8 cellular contexts compared by ENCODE assay signal in genomic region chr3:194404365-194405140, GRCh38. TPM values are rescaled to one million over a fixed set of nuclear protein-coding genes. Genes with fewer than 3 reads are reported as not detected.
DNase-seq lines count a peak whose midpoint lies in the region; ATAC-seq, FAIRE-seq and TF ChIP-seq lines count a peak whose summit lies in the region.

No MANE protein-coding gene starts in this region.

- H3K27me3 ChIP-seq in NT2/D1 (ENCODE audit: insufficient read depth, insufficient read length) (no peaks in the 10 kb centered on the region), bronchial epithelial cell (ENCODE audit: control insufficient read depth, insufficient read depth, low read length) (no peaks in the 10 kb centered on the region)

- H3K9me3 Mint-ChIP-seq in memory B cell, result no peaks in the 10 kb centered on the region

- peak; percentile 81 for DNase-seq in DMS153 treated with DMSO at 0.1 percent for 48 hours (lab: John Stamatoyannopoulos, UW; ENCODE audit: unreplicated experiment)
- DNase-seq in HT1080 (ENCODE audit: low read depth), result peak; percentile 58
- peak; percentile 30 for DNase-seq in NT2/D1 (ENCODE audit: low read depth, low spot score)
- DNase-seq in bronchial epithelial cell (ENCODE audit: low read depth), result peak; percentile 54
- peak in 1 of 2 donors; percentile 41 for DNase-seq in memory B cell (ENCODE audit: low spot score in 2 of 2)

- TF ChIP-seq CTCF in bronchial epithelial cell (IDR thresholded peaks at IDR 0.05; ENCODE audit: insufficient read depth, low read length, severe bottlenecking), result peak; percentile 35

- peaks cover 3% of the 10 kb centered on the region for H3K27me3 Mint-ChIP-seq in memory B cell

- H3K4me3 ChIP-seq in NT2/D1 (ENCODE audit: insufficient read length, low read depth) (no peak overlapping the region), bronchial epithelial cell (ENCODE audit: low read depth, low read length) (no peak overlapping the region)

- peaks cover 5% of the 10 kb centered on the region for H3K4me1 Mint-ChIP-seq in memory B cell

- H3K36me3 ChIP-seq in NT2/D1 (ENCODE audit: insufficient read depth, insufficient read length, low read length), result peaks cover 33% of the 10 kb centered on the region
- peaks cover 2% of the 10 kb centered on the region for H3K36me3 ChIP-seq in bronchial epithelial cell (ENCODE audit: control insufficient read depth, insufficient read depth, low read length)

- ATAC-seq in memory B cell (ENCODE audit: low read depth) (peak; percentile 41), GM19395 (IDR thresholded peaks at IDR 0.05; ENCODE audit: unreplicated experiment) (no peak), GM18511 (IDR thresholded peaks at IDR 0.05; ENCODE audit: unreplicated experiment) (no peak), HG02759 (IDR thresholded peaks at IDR 0.05; ENCODE audit: unreplicated experiment) (no peak)

- H3K27ac Mint-ChIP-seq in memory B cell, result no peak overlapping the region

- H3K9me3 ChIP-seq in NT2/D1 (ENCODE audit: insufficient read depth, low read length), result no peaks in the 10 kb centered on the region

- peaks cover 5% of the 10 kb centered on the region for H3K4me1 ChIP-seq in NT2/D1 (ENCODE audit: insufficient read depth, insufficient read length)

- FAIRE-seq in bronchial epithelial cell (lab: Jason Lieb, UNC), result no peak

- no peak overlapping the region for H3K4me3 Mint-ChIP-seq in memory B cell

- no peak overlapping the region for H3K9ac ChIP-seq in NT2/D1 (ENCODE audit: insufficient read length, low read depth)

- H3K36me3 Mint-ChIP-seq in memory B cell, result peaks cover 4% of the 10 kb centered on the region

RNA-seq across cellular contexts. Expression of gene GP5, which starts 5.5 kb away (rescaled TPM):
- total RNA-seq in HT1080 (2014; rRNA removed; shearing (Covaris generic)), result not detected in 2 replicates
- polyA plus RNA-seq in HT1080 (2015; cell fraction: cytosol; rRNA removed), result not detected in 2 replicates
- not detected in 2 replicates for polyA plus RNA-seq in HT1080 (2015; cell fraction: nucleus; rRNA removed)
- under 0.01 TPM in 2 replicates for total RNA-seq in bronchial epithelial cell

RNA-seq across cellular contexts. Expression of gene LRRC15, which starts 35.0 kb away (rescaled TPM):
- 0.30 and 0.40 TPM in 2 replicates for total RNA-seq in HT1080 (2014; rRNA removed; shearing (Covaris generic))
- polyA plus RNA-seq in HT1080 (2015; cell fraction: cytosol; rRNA removed), result 0.11 and 0.13 TPM in 2 replicates
- polyA plus RNA-seq in HT1080 (2015; cell fraction: nucleus; rRNA removed), result 0.32 and 0.36 TPM in 2 replicates
- total RNA-seq in bronchial epithelial cell, result not detected in 2 replicates

RNA-seq across cellular contexts. Expression of gene CPN2, which starts 53.4 kb away (rescaled TPM):
- not detected in 2 replicates for total RNA-seq in HT1080 (2014; rRNA removed; shearing (Covaris generic))
- not detected in 2 replicates for polyA plus RNA-seq in HT1080 (2015; cell fraction: cytosol; rRNA removed)
- not detected in 2 replicates for polyA plus RNA-seq in HT1080 (2015; cell fraction: nucleus; rRNA removed)
- total RNA-seq in bronchial epithelial cell, result not detected in 2 replicates
